In the genomic region with DNA sequence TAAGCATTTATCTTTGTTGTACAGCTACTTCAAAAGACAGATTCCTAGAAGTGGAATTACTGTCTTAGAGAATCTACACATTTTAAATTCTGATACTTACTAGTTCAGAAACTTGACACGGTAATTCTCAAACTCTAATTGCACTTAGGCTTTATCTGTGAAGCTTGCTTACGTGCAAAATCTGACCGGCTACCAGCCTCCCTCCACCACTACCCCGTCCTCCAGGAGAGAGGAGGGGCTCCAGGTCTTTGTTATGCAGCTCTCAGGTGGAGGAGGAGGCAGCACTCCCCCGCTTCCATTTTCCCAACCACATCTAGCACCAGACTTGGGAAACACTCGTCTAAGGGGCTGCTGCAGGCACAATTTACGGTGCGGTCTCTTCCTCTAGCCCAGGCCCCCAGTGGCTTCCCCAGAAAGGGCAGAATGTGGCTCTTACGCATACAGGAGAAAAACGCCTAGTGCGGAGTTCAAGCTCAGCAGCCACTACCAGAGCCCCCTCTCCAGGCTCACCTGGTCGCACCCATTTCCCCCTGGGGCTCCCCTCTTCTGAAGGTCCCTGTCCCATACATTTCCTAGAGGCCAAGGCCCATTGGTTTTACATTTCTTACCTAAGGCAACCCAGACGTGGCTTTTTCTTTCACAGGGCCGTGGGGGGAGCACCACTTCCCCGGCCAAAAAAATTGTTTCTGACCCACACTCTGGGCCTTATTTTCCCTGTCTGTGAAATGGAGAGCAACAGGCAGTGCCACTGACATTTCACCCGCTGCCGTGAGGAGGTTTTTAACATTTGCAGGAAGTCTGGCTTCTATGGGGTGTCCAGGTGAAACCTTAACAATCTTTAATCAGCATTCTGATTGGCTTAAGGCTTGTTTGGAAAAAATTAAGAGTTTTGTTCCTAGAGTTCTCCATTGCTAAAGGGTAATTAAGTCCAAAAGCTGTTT, we compare ENCODE assay signal across 8 cellular contexts. TPM values are rescaled to one million over a fixed set of nuclear protein-coding genes. Genes with fewer than 3 reads are reported as not detected.
A peak's percentile ranks its signal among the peaks of the same experiment; 100 is the strongest.
DNase-seq lines count a peak whose midpoint lies in the region; ATAC-seq and TF ChIP-seq lines count a peak whose summit lies in the region.

No MANE protein-coding gene starts in this region.

- DNase-seq in GM23248 (no peak), RWPE1 (ENCODE audit: low spot score) (no peak), hepatocyte (ENCODE audit: low spot score) (peak; percentile 59), LoVo (ENCODE audit: low spot score) (no peak), NCI-H524 (lab: John Stamatoyannopoulos, UW) (no peak)

- ATAC-seq in HG02852 (IDR thresholded peaks at IDR 0.05; ENCODE audit: unreplicated experiment) (no peak), HG03159 (IDR thresholded peaks at IDR 0.05; ENCODE audit: unreplicated experiment) (no peak)

- H3K79me2 ChIP-seq in GM23248 (ENCODE audit: insufficient read depth): 0 out of 2 replicates have a peak, but pooled peaks cover 4% of the 10 kb centered on the region
- H3K79me2 ChIP-seq in hepatocyte: peaks cover 31% of the 10 kb centered on the region

- H3K4me2 ChIP-seq in GM23248 (ENCODE audit: unreplicated experiment) (no peak overlapping the region), hepatocyte (peak overlapping the region; percentile 90)

- TF ChIP-seq CTCF in RWPE1 (conservative IDR thresholded peaks at IDR 0.05; ENCODE audit: low read depth): no peak
- TF ChIP-seq CTCF in hepatocyte (IDR thresholded peaks at IDR 0.05; ENCODE audit: poor library complexity): no peak

- H3F3A ChIP-seq in GM23248 (ENCODE audit: insufficient read depth): peaks cover 21% of the 10 kb centered on the region

- H3K27ac ChIP-seq in GM23248: no peak overlapping the region
- peak overlapping the region; percentile 81 for H3K27ac ChIP-seq in RWPE1
- peak overlapping the region; percentile 96 for H3K27ac ChIP-seq in hepatocyte
- H3K27ac ChIP-seq in skin epidermis: peak overlapping the region in 17 of 21 experiments; percentile 81 to 97 (median 91)

- H4K20me1 ChIP-seq in GM23248 (ENCODE audit: insufficient read depth) (no peaks in the 10 kb centered on the region), hepatocyte (ENCODE audit: insufficient read depth, poor library complexity, severe bottlenecking) (peaks cover 14% of the 10 kb centered on the region)

- H3K4me1 ChIP-seq in GM23248 (ENCODE audit: insufficient read depth) (no peaks in the 10 kb centered on the region), hepatocyte (ENCODE audit: insufficient read depth) (peaks cover 27% of the 10 kb centered on the region)

- H2AFZ ChIP-seq in GM23248 (peak overlapping the region; percentile 78; the same call in 1 of the 2 replicates), hepatocyte (peak overlapping the region; percentile 68)

- H3K4me3 ChIP-seq in GM23248: no peak overlapping the region
- H3K4me3 ChIP-seq in hepatocyte: no peak overlapping the region
- H3K4me3 ChIP-seq in skin epidermis: no peak overlapping the region

- H3K9ac ChIP-seq in GM23248: no peak overlapping the region

- H3K9me2 ChIP-seq in GM23248 (ENCODE audit: insufficient read depth) (no peaks in the 10 kb centered on the region), hepatocyte (replicated peaks; ENCODE audit: insufficient read depth) (no peaks in the 10 kb centered on the region)

- H3K36me3 ChIP-seq in GM23248 (ENCODE audit: low read depth) (no peaks in the 10 kb centered on the region), hepatocyte (replicated peaks; ENCODE audit: insufficient read depth, low read depth) (no peaks in the 10 kb centered on the region)

- POLR2A ChIA-PET in RWPE1 (lab: Yijun Ruan, JAX; ENCODE audit: low non-redundant PET): interaction anchor here (1.0 kb wide), 1 partner anchor 34 kb away, joined by 4 read pairs; a partner anchor contains a TSS

- CTCF ChIA-PET in RWPE1 (lab: Yijun Ruan, JAX): interaction anchor here (0.6 to 1.1 kb wide), 8 partner anchors 14 to 41 kb away, joined by 3 to 6 read pairs (median 4); a partner anchor contains a TSS

- H3K27me3 ChIP-seq in GM23248 (replicated peaks; ENCODE audit: insufficient read depth): no peaks in the 10 kb centered on the region
- no peaks in the 10 kb centered on the region for H3K27me3 ChIP-seq in hepatocyte

- WGBS in GM23248 (ENCODE audit: low coverage in 1 of 2, low lambda C conversion rate in 2 of 2, missing lambda C conversion rate in 2 of 2), 2 experiments: 90% methylated on average over 17 of the region's 17 CpGs
- WGBS in hepatocyte (ENCODE audit: low lambda C conversion rate, missing lambda C conversion rate): 32% methylated on average over 17 of the region's 17 CpGs

- H3K9me3 ChIP-seq in GM23248 (ENCODE audit: low read depth): no peaks in the 10 kb centered on the region
- no peaks in the 10 kb centered on the region for H3K9me3 ChIP-seq in hepatocyte (ENCODE audit: low read depth)

- in situ Hi-C loops in GM23248 (cut with MboI): no loop called here

RNA-seq across cellular contexts. Expression of a gene that starts 1.6 kb away (rescaled TPM):
- total RNA-seq in GM23248 (2014; rRNA removed; shearing (Covaris generic)): 4.9 and 9.3 TPM in 2 replicates
- polyA plus RNA-seq in GM23248 (2016; fragmentation: Nextera tagmentation; extraction: Ambion mirVana) (6.7 and 7.0 TPM in 2 replicates), hepatocyte (32.4 and 38.5 TPM in 2 replicates)
- total RNA-seq in hepatocyte: 27.0 and 30.6 TPM in 2 replicates

RNA-seq across cellular contexts. Expression of a gene that starts 30.5 kb away (rescaled TPM):
- 134 and 172 TPM in 2 replicates for total RNA-seq in GM23248 (2014; rRNA removed; shearing (Covaris generic))
- polyA plus RNA-seq in GM23248 (2016; fragmentation: Nextera tagmentation; extraction: Ambion mirVana) (681 and 706 TPM in 2 replicates), hepatocyte (169 and 175 TPM in 2 replicates)
- 31.8 and 46.0 TPM in 2 replicates for total RNA-seq in hepatocyte

RNA-seq across cellular contexts. Expression of a gene that starts 33.7 kb away (rescaled TPM):
- total RNA-seq in GM23248 (2014; rRNA removed; shearing (Covaris generic)): 115 and 134 TPM in 2 replicates
- 165 and 171 TPM in 2 replicates for polyA plus RNA-seq in GM23248 (2016; fragmentation: Nextera tagmentation; extraction: Ambion mirVana)
- 130 and 134 TPM in 2 replicates for total RNA-seq in hepatocyte
- polyA plus RNA-seq in hepatocyte: 198 and 202 TPM in 2 replicates
